In genomic region chr4:95472538-95472937, GRCh38 we compare ENCODE assay signal across 2 cellular contexts.
A peak's percentile ranks its signal among the peaks of the same experiment; 100 is the strongest.
TF ChIP-seq lines count a peak whose summit lies in the region.

No MANE protein-coding gene starts in this region.

TF ChIP-seq in HEK293, 187 proteins besides CTCF, POLR2A, EP300 and RAD21 (continued from another document):
- peak; percentile 34; the same call in 1 of the 2 replicates for TF ChIP-seq ZNF585B (tag by site-specific recombination; IDR thresholded peaks at IDR 0.05)
TF ChIP-seq in HEK293: peak in this region for 2.

TF ChIP-seq in GM12878, 131 proteins besides CTCF, POLR2A, EP300 and RAD21 (continued from another document):
- TF ChIP-seq MLLT1 (IDR thresholded peaks at IDR 0.05) (peak; percentile 89), CREB1 (IDR thresholded peaks at IDR 0.05; ENCODE audit: low read depth) (no peak), HDGF (IDR thresholded peaks at IDR 0.05) (no peak), SMARCA5 (IDR thresholded peaks at IDR 0.05) (no peak), BCL11A (IDR thresholded peaks at IDR 0.05; ENCODE audit: low read depth, low read length) (no peak), PKNOX1 (IDR thresholded peaks at IDR 0.05) (peak; percentile 60), SIX5 (IDR thresholded peaks at IDR 0.05; ENCODE audit: low read depth, low read length, severe bottlenecking) (no peak), NFXL1 (IDR thresholded peaks at IDR 0.05; ENCODE audit: borderline replicate concordance) (no peak), POU2F2 (IDR thresholded peaks at IDR 0.05; ENCODE audit: borderline replicate concordance, low read depth, low read length) (peak; percentile 72; the same call in 1 of the 3 replicates)
